Comparison of ENCODE assay signal across 1 cellular context in genomic region chr16:11334831-11335404, GRCh38.
A peak's percentile ranks its signal among the peaks of the same experiment; 100 is the strongest.
TF ChIP-seq lines count a peak whose summit lies in the region.

No MANE protein-coding gene starts in this region.

TF ChIP-seq in HepG2, 621 proteins besides CTCF, POLR2A, EP300 and RAD21 (continued from another document):
- TF ChIP-seq IRF2 (CRISPR knock-in tag; IDR thresholded peaks at IDR 0.05) (no peak), ZNF766 (CRISPR knock-in tag; IDR thresholded peaks at IDR 0.05; ENCODE audit: borderline replicate concordance) (peak; percentile 83), PRPF4 (IDR thresholded peaks at IDR 0.05; ENCODE audit: low read depth, low read length, poor library complexity, severe bottlenecking) (no peak), PLRG1 (conservative IDR thresholded peaks at IDR 0.05) (no peak), AGO2 (optimal IDR thresholded peaks at IDR 0.05; ENCODE audit: low read depth, low read length) (no peak), ETV5 (CRISPR knock-in tag; IDR thresholded peaks at IDR 0.05; ENCODE audit: borderline replicate concordance) (no peak), ZMYM2 (CRISPR knock-in tag; IDR thresholded peaks at IDR 0.05) (0 out of 2 replicates have a peak, but pooled peaks have one; percentile 31), ZBTB49 (CRISPR knock-in tag; IDR thresholded peaks at IDR 0.05; ENCODE audit: borderline replicate concordance) (no peak), ATF5 (CRISPR knock-in tag; IDR thresholded peaks at IDR 0.05; ENCODE audit: low read depth) (no peak), MLLT10 (CRISPR knock-in tag; IDR thresholded peaks at IDR 0.05) (no peak)
TF ChIP-seq in HepG2: peak in this region for 5.
